8 cellular contexts compared by ENCODE assay signal in the genomic region with DNA sequence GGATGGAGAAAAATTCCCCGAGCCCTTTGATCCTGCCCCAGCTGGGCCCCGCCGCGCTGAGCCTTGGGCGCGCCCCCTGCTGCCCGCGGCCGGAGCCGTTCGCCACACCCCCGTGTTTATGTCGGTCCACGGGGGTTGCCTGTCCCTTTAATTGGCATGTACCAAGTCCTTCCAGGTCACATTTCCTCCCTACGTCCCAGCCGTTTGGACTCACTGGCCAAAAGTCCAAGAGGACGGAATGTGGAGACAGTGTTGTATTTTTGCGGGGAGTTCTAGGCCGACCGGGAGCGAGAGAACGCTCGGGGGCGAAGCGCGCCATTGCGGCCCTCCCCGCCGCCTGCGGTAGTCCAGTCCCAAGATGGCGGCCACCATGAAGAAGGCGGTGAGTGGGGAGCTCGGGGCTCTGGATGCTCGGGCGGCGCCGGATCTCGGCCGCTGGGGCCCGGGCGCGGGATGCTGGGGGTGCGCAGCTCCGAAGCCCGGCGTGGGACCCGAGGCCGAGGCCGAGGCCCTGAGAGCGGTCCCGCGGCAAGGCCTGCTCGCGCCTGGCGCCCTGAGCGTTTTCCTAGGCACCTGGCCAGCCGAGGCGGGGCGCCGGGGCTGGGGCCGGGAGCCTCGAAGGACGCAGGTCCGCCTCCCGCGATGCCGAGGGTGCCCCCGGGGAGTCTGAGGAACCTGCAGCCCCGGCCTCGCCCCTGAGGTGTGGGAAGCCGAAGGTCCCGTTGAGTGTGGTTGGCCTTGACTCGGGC. TPM values are rescaled to one million over a fixed set of nuclear protein-coding genes. Genes with fewer than 3 reads are reported as not detected.
DNase-seq lines count a peak whose midpoint lies in the region; ATAC-seq and TF ChIP-seq lines count a peak whose summit lies in the region.

Gene PFDN4, plus strand, starts transcription at position 345 of the 749 bp plus-strand sequence. Its CDS starts 14 bp downstream, at position 359.

- 0 to 1% methylated on average over 1 to 42 of the region's 73 CpGs for WGBS in upper lobe of left lung, 2 donors

- H3K27me3 ChIP-seq in upper lobe of left lung = no peaks in the 10 kb centered on the region

- peak within 1 kb of the TSS; percentile 92 for H3K4me3 Mint-ChIP-seq in activated naive CD8-positive, alpha-beta T cell treated with anti-CD3 and anti-CD28 coated beads, Interleukin-2, amount 50 U/mL, for 24 hours

- TF ChIP-seq EP300 in upper lobe of left lung (IDR thresholded peaks at IDR 0.05) = no peak

- peaks cover 12 to 18% (median 18%) of the 10 kb centered on the region in 4 donors for H3K4me1 ChIP-seq in upper lobe of left lung

- peak; percentile 98 for ATAC-seq in HG02642 (IDR thresholded peaks at IDR 0.05; ENCODE audit: poor library complexity, unreplicated experiment)
- peak; percentile 82 for ATAC-seq in activated naive CD8-positive, alpha-beta T cell treated with anti-CD3 and anti-CD28 coated beads, Interleukin-2, amount 50 U/mL, for 24 hours
- ATAC-seq in upper lobe of left lung (ENCODE audit: low FRiP score in 2 of 2) = peak; percentile 95 to 98

- H3K27ac Mint-ChIP-seq in activated naive CD8-positive, alpha-beta T cell treated with anti-CD3 and anti-CD28 coated beads, Interleukin-2, amount 50 U/mL, for 24 hours = peak within 1 kb of the TSS; percentile 100

- peak within 1 kb of the TSS; percentile 79 for H3K4me3 ChIP-seq in GM12875 (ENCODE audit: low read depth, low read length)
- peak within 1 kb of the TSS; percentile 68 to 99 (median 78) for H3K4me3 ChIP-seq in upper lobe of left lung

- no peaks in the 10 kb centered on the region for H3K27me3 Mint-ChIP-seq in activated naive CD8-positive, alpha-beta T cell treated with anti-CD3 and anti-CD28 coated beads, Interleukin-2, amount 50 U/mL, for 24 hours

- peak within 1 kb of the TSS; percentile 95 to 99 (median 96) for H3K27ac ChIP-seq in upper lobe of left lung

- intact Hi-C loops in cardiac septum (cut with DNase I) (no loop called here), posterior vena cava (cut with DNase I) (loop anchor here (10.0 kb wide), 1 partner anchor 113 kb away; no protein-coding TSS in a partner anchor)

- TF ChIP-seq CTCF in GM12875 (IDR thresholded peaks at IDR 0.05; ENCODE audit: borderline replicate concordance, insufficient read depth, low read depth, low read length) (peak; percentile 88), upper lobe of left lung (IDR thresholded peaks at IDR 0.05) (peak; percentile 68 to 82 (median 76))

- H3K4me1 Mint-ChIP-seq in activated naive CD8-positive, alpha-beta T cell treated with anti-CD3 and anti-CD28 coated beads, Interleukin-2, amount 50 U/mL, for 24 hours = peaks cover 55% of the 10 kb centered on the region

- no peaks in the 10 kb centered on the region for H3K36me3 ChIP-seq in upper lobe of left lung

- peak in 2 of 4 donors; percentile 37 to 69 for TF ChIP-seq POLR2A in upper lobe of left lung (IDR thresholded peaks at IDR 0.05)

- no peaks in the 10 kb centered on the region for H3K9me3 Mint-ChIP-seq in activated naive CD8-positive, alpha-beta T cell treated with anti-CD3 and anti-CD28 coated beads, Interleukin-2, amount 50 U/mL, for 24 hours

- peaks cover 13% of the 10 kb centered on the region for H3K36me3 Mint-ChIP-seq in activated naive CD8-positive, alpha-beta T cell treated with anti-CD3 and anti-CD28 coated beads, Interleukin-2, amount 50 U/mL, for 24 hours (ENCODE audit: low read depth)

- no peaks in the 10 kb centered on the region for H3K9me3 ChIP-seq in upper lobe of left lung

- peak; percentile 80 for DNase-seq in NCI-H1092 treated with DMSO at 0.1 percent for 48 hours (lab: John Stamatoyannopoulos, UW)
- DNase-seq in SW480 (ENCODE audit: low spot score) = peak; percentile 95
- DNase-seq in activated naive CD8-positive, alpha-beta T cell treated with anti-CD3 and anti-CD28 coated beads, Interleukin-2, amount 50 U/mL, for 24 hours = peak; percentile 86
- DNase-seq in cardiac septum (ENCODE audit: low spot score) = peak; percentile 89
- DNase-seq in posterior vena cava (ENCODE audit: low spot score) = peak; percentile 92
- DNase-seq in upper lobe of left lung = peak; percentile 84 to 97

RNA-seq across cellular contexts. Expression of gene PFDN4, which starts in this region (rescaled TPM):
- total RNA-seq in cardiac septum (28.1 TPM), posterior vena cava (10 to 100 TPM; 27.7 to 40.0 TPM), upper lobe of left lung (10 to 100 TPM; 15.5 to 78.5 (median 23.9) TPM)

Comparison
In these comparisons a context has a peak if more than half of its experiments do, and no peak if none do; other contexts are left out.
1. Peak in every context shown above with its lines: DNase-seq, ATAC-seq, H3K4me3 ChIP-seq and H3K27ac ChIP-seq.